In genomic region chr12:130809791-130810190, GRCh38 we compare ENCODE assay signal across 35 cellular contexts.
"Had no signal": no experiment of that assay in that cellular context is flagged by ENCODE, and none has a peak within 500 bp of the region (broad histone marks: within the 10 kb centered on the region; RNA-seq: fewer than 3 reads in every experiment).

No MANE protein-coding gene starts in this region.

- ATAC-seq: activated CD8-positive, alpha-beta T cell treated with anti-CD3 and anti-CD28 coated beads for 36 hours; activated naive CD4-positive, alpha-beta T cell treated with anti-CD3 and anti-CD28 coated beads, Interleukin-2, amount 50 U/mL, for 72 hours; activated T-cell treated with anti-CD3 and anti-CD28 coated beads, Interleukin-2, amount 50 U/mL, for 4 hours; activated T-cell treated with anti-CD3 and anti-CD28 coated beads, Interleukin-2, amount 50 U/mL, for 72 hours; activated T-helper 17 cell treated with anti-CD3 and anti-CD28 coated beads, Interleukin-2, amount 50 U/mL, for 72 hours; body of pancreas had no signal

- H3K4me3 ChIP-seq: adrenal gland, body of pancreas, breast epithelium had no signal

- H3K27ac ChIP-seq: adrenal gland, body of pancreas, brain microvascular endothelial cell, breast epithelium, VCaP had no signal

- H3K27ac Mint-ChIP-seq: activated B cell treated with CpG ODN at 0.5 μM for 24 hours; activated CD4-positive, alpha-beta memory T cell treated with anti-CD3 and anti-CD28 coated beads for 36 hours; activated CD4-positive, alpha-beta T cell treated with anti-CD3 and anti-CD28 coated beads, Interleukin-2, amount 10 ng/mL, durations not matched to agents 24 days and 14 days; activated CD8-positive, alpha-beta T cell treated with anti-CD3 and anti-CD28 coated beads for 36 hours; activated naive CD4-positive, alpha-beta T cell treated with anti-CD3 and anti-CD28 coated beads for 36 hours; activated naive CD8-positive, alpha-beta T cell treated with anti-CD3 and anti-CD28 coated beads for 36 hours; activated T-cell treated with anti-CD3 and anti-CD28 coated beads, Interleukin-2, amount 50 U/mL, for 72 hours; activated T-helper 1 cell treated with anti-CD3 and anti-CD28 coated beads, Interleukin-12 subunit alpha, Interleukin-12 subunit beta, Interleukin-2, Interleukin-4 antibody, amounts not matched to agents 30 ng/mL and 10 ng/mL and 1 ng/mL, durations not matched to agents 14 hours and 24 hours and 36 hours; activated T-helper 17 cell treated with anti-CD3 and anti-CD28 coated beads, Interleukin-2, amount 50 U/mL, for 72 hours; T-helper 1 cell treated with Interleukin-12 subunit alpha and Interleukin-12 subunit beta and Interleukin-4 antibody, amounts not matched to agents 30 μg/mL and 1 μg/mL, for 36 hours; T-helper 2 cell treated with Interferon-gamma antibody and Interleukin-4, amounts not matched to agents 5 μg/mL and 100 μg/mL, for 36 hours had no signal

- DNase-seq: activated B cell treated with CpG ODN at 0.5 μM for 24 hours; activated CD4-positive, alpha-beta memory T cell treated with anti-CD3 and anti-CD28 coated beads for 36 hours; activated CD4-positive, alpha-beta T cell treated with anti-CD3 and anti-CD28 coated beads for 4 hours; activated CD4-positive, alpha-beta T cell treated with anti-CD3 and anti-CD28 coated beads, Interleukin-2, amount 10 ng/mL, durations not matched to agents 24 days and 14 days; activated CD4-positive, alpha-beta T cell treated with anti-CD3 and anti-CD28 coated beads, Interleukin-2, amount 50 U/mL, for 1 hour; activated CD4-positive, alpha-beta T cell treated with anti-CD3 and anti-CD28 coated beads, Interleukin-2, amount 50 U/mL, for 4 hours; activated CD4-positive, CD25-positive, alpha-beta regulatory T cell treated with anti-CD3 and anti-CD28 coated beads, Interleukin-2, amount 50 U/mL, for 72 hours; activated CD8-positive, alpha-beta memory T cell treated with anti-CD3 and anti-CD28 coated beads, Interleukin-2, amount 50 U/mL, for 4 hours; activated CD8-positive, alpha-beta T cell treated with anti-CD3 and anti-CD28 coated beads for 36 hours; activated gamma-delta T cell treated with Interleukin-2 at 50 U/mL for 16 hours; activated naive CD4-positive, alpha-beta T cell; activated naive CD4-positive, alpha-beta T cell treated with anti-CD3 and anti-CD28 coated beads for 36 hours; activated naive CD4-positive, alpha-beta T cell treated with anti-CD3 and anti-CD28 coated beads, Interleukin-2, amount 50 U/mL, for 16 hours; activated naive CD8-positive, alpha-beta T cell treated with anti-CD3 and anti-CD28 coated beads for 36 hours; activated T-cell treated with anti-CD3 and anti-CD28 coated beads for 4 hours; activated T-cell treated with anti-CD3 and anti-CD28 coated beads, Interleukin-2, amount 50 U/mL, for 1 hour; activated T-cell treated with anti-CD3 and anti-CD28 coated beads, Interleukin-2, amount 50 U/mL, for 4 hours; activated T-cell treated with anti-CD3 and anti-CD28 coated beads, Interleukin-2, amount 50 U/mL, for 72 hours; adrenal gland; amniotic stem cell; aorta; body of pancreas; brain microvascular endothelial cell; central memory CD4-positive, alpha-beta T cell; cerebellar nuclear complex; T-helper 1 cell; T-helper 2 cell; T-helper 9 cell had no signal

- H3K9me3 ChIP-seq: adrenal gland, body of pancreas, breast epithelium had no signal

- H3K36me3 ChIP-seq: breast epithelium had no signal

- H3K27me3 ChIP-seq: adrenal gland, body of pancreas, brain microvascular endothelial cell, breast epithelium had no signal

- H3K4me1 ChIP-seq: adrenal gland, body of pancreas, breast epithelium had no signal

- H3K4me3 Mint-ChIP-seq: activated B cell treated with CpG ODN at 0.5 μM for 24 hours; activated CD4-positive, alpha-beta memory T cell treated with anti-CD3 and anti-CD28 coated beads for 36 hours; activated CD4-positive, alpha-beta T cell treated with anti-CD3 and anti-CD28 coated beads, Interleukin-2, amount 10 ng/mL, durations not matched to agents 24 days and 14 days; activated CD8-positive, alpha-beta T cell treated with anti-CD3 and anti-CD28 coated beads for 36 hours; activated naive CD4-positive, alpha-beta T cell treated with anti-CD3 and anti-CD28 coated beads for 36 hours; activated naive CD8-positive, alpha-beta T cell treated with anti-CD3 and anti-CD28 coated beads for 36 hours; activated T-cell treated with anti-CD3 and anti-CD28 coated beads, Interleukin-2, amount 50 U/mL, for 4 hours; activated T-cell treated with anti-CD3 and anti-CD28 coated beads, Interleukin-2, amount 50 U/mL, for 72 hours; activated T-helper 1 cell treated with anti-CD3 and anti-CD28 coated beads, Interleukin-12 subunit alpha, Interleukin-12 subunit beta, Interleukin-2, Interleukin-4 antibody, amounts not matched to agents 30 ng/mL and 10 ng/mL and 1 ng/mL, durations not matched to agents 14 hours and 24 hours and 36 hours; activated T-helper 17 cell treated with anti-CD3 and anti-CD28 coated beads, Interleukin-2, amount 50 U/mL, for 72 hours; T-helper 1 cell treated with Interleukin-12 subunit alpha and Interleukin-12 subunit beta and Interleukin-4 antibody, amounts not matched to agents 30 μg/mL and 1 μg/mL, for 36 hours; T-helper 2 cell treated with Interferon-gamma antibody and Interleukin-4, amounts not matched to agents 5 μg/mL and 100 μg/mL, for 36 hours had no signal

- H3K27me3 Mint-ChIP-seq: activated B cell treated with CpG ODN at 0.5 μM for 24 hours; activated CD4-positive, alpha-beta memory T cell treated with anti-CD3 and anti-CD28 coated beads for 36 hours; activated CD4-positive, alpha-beta T cell treated with anti-CD3 and anti-CD28 coated beads, Interleukin-2, amount 10 ng/mL, durations not matched to agents 24 days and 14 days; activated CD8-positive, alpha-beta T cell treated with anti-CD3 and anti-CD28 coated beads for 36 hours; activated naive CD8-positive, alpha-beta T cell treated with anti-CD3 and anti-CD28 coated beads for 36 hours; activated T-helper 17 cell treated with anti-CD3 and anti-CD28 coated beads, Interleukin-2, amount 50 U/mL, for 72 hours had no signal

- H3K9me3 Mint-ChIP-seq: activated B cell treated with CpG ODN at 0.5 μM for 24 hours; activated CD4-positive, alpha-beta memory T cell treated with anti-CD3 and anti-CD28 coated beads for 36 hours; activated CD8-positive, alpha-beta T cell treated with anti-CD3 and anti-CD28 coated beads for 36 hours; activated naive CD4-positive, alpha-beta T cell treated with anti-CD3 and anti-CD28 coated beads, Interleukin-2, amount 50 U/mL, for 72 hours; activated naive CD8-positive, alpha-beta T cell treated with anti-CD3 and anti-CD28 coated beads for 36 hours; activated T-cell treated with anti-CD3 and anti-CD28 coated beads, Interleukin-2, amount 50 U/mL, for 4 hours; activated T-cell treated with anti-CD3 and anti-CD28 coated beads, Interleukin-2, amount 50 U/mL, for 72 hours; activated T-helper 17 cell treated with anti-CD3 and anti-CD28 coated beads, Interleukin-2, amount 50 U/mL, for 72 hours had no signal

- H3K4me1 Mint-ChIP-seq: activated naive CD8-positive, alpha-beta T cell treated with anti-CD3 and anti-CD28 coated beads for 36 hours had no signal
